In the genomic region with DNA sequence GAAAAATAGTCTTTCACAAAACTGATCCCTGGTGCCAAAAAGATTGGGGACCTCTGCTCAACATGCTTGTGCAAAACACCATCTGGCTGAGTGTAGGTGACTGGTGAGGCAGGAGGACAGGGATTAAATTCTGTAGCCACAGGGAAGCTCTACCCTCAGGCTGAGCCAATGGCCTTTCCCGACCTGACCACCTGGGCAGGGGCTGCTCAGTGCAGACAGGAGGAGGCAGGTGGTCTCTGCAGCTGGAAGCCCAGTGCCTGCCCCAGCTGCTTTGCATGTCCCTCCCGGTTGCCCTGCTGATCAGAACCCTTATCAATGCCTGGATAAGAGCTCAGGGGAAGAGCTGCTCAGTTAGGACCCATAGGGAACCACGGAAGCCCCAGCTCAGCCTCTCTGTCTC, we compare ENCODE assay signal across 1 cellular context.
TF ChIP-seq lines count a peak whose summit lies in the region.

No MANE protein-coding gene starts in this region.

TF ChIP-seq in IMR-90, 13 proteins besides CTCF, POLR2A, EP300 and RAD21 (continued from another document):
- TF ChIP-seq USF2 (IDR thresholded peaks at IDR 0.05; ENCODE audit: low read depth, low read length) (no peak), MXI1 (IDR thresholded peaks at IDR 0.05; ENCODE audit: borderline replicate concordance, low read depth, low read length) (no peak), RFX5 (IDR thresholded peaks at IDR 0.05; ENCODE audit: low read depth, low read length) (no peak), FOS (IDR thresholded peaks at IDR 0.05; ENCODE audit: low read depth, low read length) (no peak), MAFK (IDR thresholded peaks at IDR 0.05; ENCODE audit: low read depth, low read length) (no peak)
- TF ChIP-seq, protein P1, sequence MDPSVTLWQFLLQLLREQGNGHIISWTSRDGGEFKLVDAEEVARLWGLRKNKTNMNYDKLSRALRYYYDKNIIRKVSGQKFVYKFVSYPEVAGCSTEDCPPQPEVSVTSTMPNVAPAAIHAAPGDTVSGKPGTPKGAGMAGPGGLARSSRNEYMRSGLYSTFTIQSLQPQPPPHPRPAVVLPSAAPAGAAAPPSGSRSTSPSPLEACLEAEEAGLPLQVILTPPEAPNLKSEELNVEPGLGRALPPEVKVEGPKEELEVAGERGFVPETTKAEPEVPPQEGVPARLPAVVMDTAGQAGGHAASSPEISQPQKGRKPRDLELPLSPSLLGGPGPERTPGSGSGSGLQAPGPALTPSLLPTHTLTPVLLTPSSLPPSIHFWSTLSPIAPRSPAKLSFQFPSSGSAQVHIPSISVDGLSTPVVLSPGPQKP (IDR thresholded peaks at IDR 0.05; ENCODE audit: borderline replicate concordance, low read depth, low read length): no peak
TF ChIP-seq in IMR-90: peak in this region for 0.
